ENCODE assay signal across 8 cellular contexts in the genomic region with DNA sequence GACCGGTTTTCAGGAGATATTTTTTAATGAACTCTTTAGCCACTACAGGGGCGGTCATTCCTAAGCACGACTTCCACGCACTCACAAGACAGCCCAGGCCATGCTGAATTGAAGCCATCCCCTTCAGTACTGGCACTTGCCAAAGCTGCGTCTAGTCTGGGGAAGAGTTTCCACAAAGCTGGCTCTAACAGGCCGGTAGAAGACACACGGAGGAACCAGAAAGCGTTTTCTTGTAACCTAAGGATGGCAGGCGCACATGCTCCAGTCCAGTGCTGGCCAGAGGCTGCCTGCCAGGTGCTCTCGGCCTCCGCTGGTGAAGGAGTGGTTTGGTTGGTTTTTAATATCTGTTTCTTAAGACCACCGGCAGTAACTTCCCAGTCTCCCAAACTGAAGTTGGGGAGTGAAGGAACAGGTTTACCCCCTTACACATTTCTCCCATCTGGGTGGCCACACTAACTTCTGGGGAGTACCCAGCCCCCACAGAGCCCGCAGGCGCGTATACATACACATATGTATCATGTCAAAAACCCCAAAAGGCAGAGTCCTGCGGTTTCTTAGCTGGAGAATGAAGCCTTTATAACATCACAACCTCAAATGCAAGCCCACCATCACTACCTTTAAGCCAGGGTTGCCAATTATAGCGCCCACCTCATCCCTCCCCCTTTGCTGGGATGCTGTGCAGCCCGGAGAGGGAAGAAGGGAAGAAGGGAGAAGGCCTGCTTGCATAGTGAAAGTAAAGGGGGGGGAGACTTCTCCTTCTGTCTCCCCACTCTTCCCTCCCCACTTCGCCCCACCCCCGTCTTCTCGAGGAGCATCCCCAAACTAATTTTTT. TPM values are rescaled to one million over a fixed set of nuclear protein-coding genes. Genes with fewer than 3 reads are reported as not detected.
DNase-seq lines count a peak whose midpoint lies in the region; ATAC-seq, FAIRE-seq and TF ChIP-seq lines count a peak whose summit lies in the region.

No MANE protein-coding gene starts in this region.

- peak overlapping the region; percentile 97 for H3K4me2 ChIP-seq in astrocyte (ENCODE audit: low read length)

- TF ChIP-seq CTCF in GM12865 (IDR thresholded peaks at IDR 0.05; ENCODE audit: insufficient read depth, low read depth, low read length, missing control alignments) = no peak
- no peak for TF ChIP-seq CTCF in astrocyte (IDR thresholded peaks at IDR 0.05; ENCODE audit: insufficient read depth, low read depth, low read length)

- ATAC-seq in HG03039 (IDR thresholded peaks at IDR 0.05; ENCODE audit: unreplicated experiment) (no peak), GM21390 (IDR thresholded peaks at IDR 0.05; ENCODE audit: unreplicated experiment) (no peak), HG02885 (IDR thresholded peaks at IDR 0.05; ENCODE audit: poor library complexity, unreplicated experiment) (no peak)

- peaks cover 20% of the 10 kb centered on the region for H4K20me1 ChIP-seq in astrocyte (ENCODE audit: insufficient read depth, low read length)

- no peaks in the 10 kb centered on the region for H3K9me3 Mint-ChIP-seq in astrocyte (ENCODE audit: unreplicated experiment)
- no peaks in the 10 kb centered on the region for H3K9me3 Mint-ChIP-seq in stimulated activated naive CD8-positive, alpha-beta T cell treated with anti-CD3 and anti-CD28 coated beads, Interleukin-15, Interleukin-2, amounts not matched to agents 100 ng/mL and 50 ng/mL, for 24 hours

- no peaks in the 10 kb centered on the region for H3K27me3 ChIP-seq in astrocyte (ENCODE audit: insufficient read depth, low read length)

- H3K27ac Mint-ChIP-seq in astrocyte (ENCODE audit: unreplicated experiment) = no peak overlapping the region
- H3K27ac Mint-ChIP-seq in stimulated activated naive CD8-positive, alpha-beta T cell treated with anti-CD3 and anti-CD28 coated beads, Interleukin-15, Interleukin-2, amounts not matched to agents 100 ng/mL and 50 ng/mL, for 24 hours = peak overlapping the region; percentile 84

- H3K4me3 ChIP-seq in GM12865 (ENCODE audit: low read depth, low read length) (peak overlapping the region; percentile 94), astrocyte (ENCODE audit: insufficient read depth, low read depth, low read length) (peak overlapping the region; percentile 81)

- H3K9ac ChIP-seq in astrocyte (ENCODE audit: low read length) = peak overlapping the region; percentile 87

- peaks cover 56% of the 10 kb centered on the region for H3K79me2 ChIP-seq in astrocyte (ENCODE audit: insufficient read depth, low read length)

- H3K36me3 ChIP-seq in astrocyte (ENCODE audit: insufficient read depth, low read length) = no peaks in the 10 kb centered on the region

- H3K27ac ChIP-seq in astrocyte (ENCODE audit: low read depth, low read length) = peak overlapping the region; percentile 85

- H3K4me1 Mint-ChIP-seq in astrocyte (ENCODE audit: low read depth, unreplicated experiment) = peaks cover 19% of the 10 kb centered on the region
- H3K4me1 Mint-ChIP-seq in stimulated activated naive CD8-positive, alpha-beta T cell treated with anti-CD3 and anti-CD28 coated beads, Interleukin-15, Interleukin-2, amounts not matched to agents 100 ng/mL and 50 ng/mL, for 24 hours (ENCODE audit: low read depth) = peaks cover 62% of the 10 kb centered on the region

- no peaks in the 10 kb centered on the region for H3K27me3 Mint-ChIP-seq in astrocyte (ENCODE audit: low read depth, unreplicated experiment)
- peaks cover 9% of the 10 kb centered on the region for H3K27me3 Mint-ChIP-seq in stimulated activated naive CD8-positive, alpha-beta T cell treated with anti-CD3 and anti-CD28 coated beads, Interleukin-15, Interleukin-2, amounts not matched to agents 100 ng/mL and 50 ng/mL, for 24 hours

- peak overlapping the region; percentile 98 for H3K4me3 Mint-ChIP-seq in astrocyte (ENCODE audit: unreplicated experiment)
- peak overlapping the region; percentile 89 for H3K4me3 Mint-ChIP-seq in stimulated activated naive CD8-positive, alpha-beta T cell treated with anti-CD3 and anti-CD28 coated beads, Interleukin-15, Interleukin-2, amounts not matched to agents 100 ng/mL and 50 ng/mL, for 24 hours

- H3K4me1 ChIP-seq in astrocyte (ENCODE audit: insufficient read depth, low read length) = peaks cover 30% of the 10 kb centered on the region

- H3K36me3 Mint-ChIP-seq in astrocyte (ENCODE audit: low read depth, unreplicated experiment) = peaks cover 12% of the 10 kb centered on the region
- H3K36me3 Mint-ChIP-seq in stimulated activated naive CD8-positive, alpha-beta T cell treated with anti-CD3 and anti-CD28 coated beads, Interleukin-15, Interleukin-2, amounts not matched to agents 100 ng/mL and 50 ng/mL, for 24 hours (ENCODE audit: low read depth) = peaks cover 4% of the 10 kb centered on the region

- H2AFZ ChIP-seq in astrocyte (ENCODE audit: low read depth, low read length) = peak overlapping the region; percentile 67

- no peak for DNase-seq in GM12865 (ENCODE audit: low read depth)
- peak; percentile 70 for DNase-seq in NCI-H69 (lab: John Stamatoyannopoulos, UW)
- peak; percentile 18 for DNase-seq in astrocyte (ENCODE audit: low read depth)
- peak; percentile 70 for DNase-seq in left kidney (ENCODE audit: low read depth, low spot score)

- no peaks in the 10 kb centered on the region for H3K9me3 ChIP-seq in astrocyte (ENCODE audit: insufficient read depth, low read depth, low read length)

- FAIRE-seq in astrocyte (lab: Jason Lieb, UNC) = no peak

RNA-seq across cellular contexts. Expression of a gene that starts 1.2 kb away (rescaled TPM):
- 7.7 and 8.6 TPM in 2 replicates for total RNA-seq in astrocyte
